16 cellular contexts compared by ENCODE assay signal in genomic region chr14:36057452-36058142, GRCh38.
DNase-seq lines count a peak whose midpoint lies in the region; ATAC-seq, FAIRE-seq and TF ChIP-seq lines count a peak whose summit lies in the region.
"Had no signal": no experiment of that assay in that cellular context is flagged by ENCODE, and none has a peak within 500 bp of the region (broad histone marks: within the 10 kb centered on the region; RNA-seq: fewer than 3 reads in every experiment).

No MANE protein-coding gene starts in this region.

- 42 to 49% methylated on average over 7 of the region's 7 CpGs for WGBS in pancreas, 2 donors

- in situ Hi-C loops in G401 (cut with HindIII; ENCODE audit: low sequenced_read_pairs) = no loop called here

- peak; percentile 27 to 57 (median 40) for ATAC-seq in pancreas
- ATAC-seq in stimulated activated naive CD8-positive, alpha-beta T cell treated with anti-CD3 and anti-CD28 coated beads, Interleukin-15, Interleukin-2, amounts not matched to agents 100 U/mL and 50 U/mL, for 24 hours = no peak
- ATAC-seq: activated T-helper 17 cell treated with anti-CD3 and anti-CD28 coated beads, Interleukin-2, amount 50 U/mL, for 72 hours; T-cell had no signal

- DNase-seq in HPDE6-E6E7 (ENCODE audit: extremely low spot score) (peak; percentile 59), NCI-H2107 (lab: John Stamatoyannopoulos, UW) (peak; percentile 24), astrocyte of the hippocampus (ENCODE audit: low read depth, low spot score) (peak; percentile 84), pancreas (no peak), G401 (ENCODE audit: low spot score) (no peak)
- DNase-seq in stimulated activated naive CD8-positive, alpha-beta T cell treated with anti-CD3 and anti-CD28 coated beads, Interleukin-15, Interleukin-2, amounts not matched to agents 100 U/mL and 50 U/mL, for 24 hours = no peak
- no peak for DNase-seq in NK-92 treated with Interleukin-12 subunit alpha and Interleukin-12 subunit beta, amount 100 ng/mL, for 24 hours (lab: John Stamatoyannopoulos, UW)
- DNase-seq: activated CD4-positive, alpha-beta T cell treated with anti-CD3 and anti-CD28 coated beads for 48 hours; DMS153; NCI-H524 treated with DMSO at 0.1 percent for 48 hours; right lobe of liver; T-cell; testis had no signal

- H3K4me1 ChIP-seq in pancreas = no peaks in the 10 kb centered on the region
- H3K4me1 ChIP-seq: esophagus muscularis mucosa, testis had no signal

- H3K36me3 ChIP-seq in pancreas = no peaks in the 10 kb centered on the region
- H3K36me3 ChIP-seq: esophagus muscularis mucosa, right lobe of liver had no signal

- no peaks in the 10 kb centered on the region for H3K27me3 ChIP-seq in pancreas
- H3K27me3 ChIP-seq: esophagus muscularis mucosa, right lobe of liver, testis had no signal

- H3K9me3 ChIP-seq in pancreas = no peaks in the 10 kb centered on the region
- H3K9me3 ChIP-seq: esophagus muscularis mucosa, right lobe of liver, testis had no signal

- intact Hi-C loops in pancreas (cut with DNase I) = no loop called here

- no peak for TF ChIP-seq CTCF in pancreas (IDR thresholded peaks at IDR 0.05)

- H3K4me3 ChIP-seq in pancreas = no peak overlapping the region
- H3K4me3 ChIP-seq: esophagus muscularis mucosa, right lobe of liver, testis had no signal

- FAIRE-seq in pancreas (lab: Jason Lieb, UNC) = no peak
- FAIRE-seq: H1 had no signal

- no peak overlapping the region for H3K27ac ChIP-seq in pancreas
- H3K27ac ChIP-seq: esophagus muscularis mucosa, right lobe of liver, testis had no signal

Comparison
In these comparisons a context has a peak if more than half of its experiments do, and no peak if none do; other contexts are left out.
1. DNase-seq: peak in HPDE6-E6E7 (single experiment), NCI-H2107 (single experiment) and astrocyte of the hippocampus (single experiment); none in pancreas (0 of 6), G401 (single experiment), stimulated activated naive CD8-positive, alpha-beta T cell treated with anti-CD3 and anti-CD28 coated beads, Interleukin-15, Interleukin-2, amounts not matched to agents 100 U/mL and 50 U/mL, for 24 hours (single experiment) and NK-92 treated with Interleukin-12 subunit alpha and Interleukin-12 subunit beta, amount 100 ng/mL, for 24 hours (single experiment).